Comparison of ENCODE assay signal across 1 cellular context in the genomic region with DNA sequence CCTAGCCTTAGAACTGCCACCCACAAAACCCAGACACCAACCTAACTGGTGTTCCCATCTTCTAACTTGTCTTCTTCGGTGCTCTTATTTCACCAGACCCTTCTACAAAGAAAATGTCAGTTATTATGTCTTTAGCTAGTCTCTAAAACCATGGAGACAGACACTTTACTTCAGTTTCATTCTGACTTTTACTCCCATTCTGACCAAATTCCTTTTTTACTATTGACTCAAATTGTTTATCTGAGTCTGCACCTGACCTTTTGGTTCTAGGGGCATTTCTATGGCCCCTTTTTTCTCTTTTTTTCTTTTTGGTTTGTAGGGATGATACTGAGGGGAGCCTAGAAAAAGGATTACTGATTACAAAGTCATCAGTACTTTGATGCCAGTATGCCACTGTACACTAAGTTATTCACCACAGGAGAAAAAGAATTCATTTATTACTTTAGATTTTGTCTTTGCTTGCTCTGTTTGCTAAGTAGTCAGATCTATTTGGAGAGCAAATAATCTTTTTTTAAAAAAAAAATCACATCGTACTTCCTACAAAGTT.
TF ChIP-seq lines count a peak whose summit lies in the region.

No MANE protein-coding gene starts in this region.

TF ChIP-seq in HepG2, 621 proteins besides CTCF, POLR2A, EP300 and RAD21 (continued from another document):
- TF ChIP-seq, protein P1, sequence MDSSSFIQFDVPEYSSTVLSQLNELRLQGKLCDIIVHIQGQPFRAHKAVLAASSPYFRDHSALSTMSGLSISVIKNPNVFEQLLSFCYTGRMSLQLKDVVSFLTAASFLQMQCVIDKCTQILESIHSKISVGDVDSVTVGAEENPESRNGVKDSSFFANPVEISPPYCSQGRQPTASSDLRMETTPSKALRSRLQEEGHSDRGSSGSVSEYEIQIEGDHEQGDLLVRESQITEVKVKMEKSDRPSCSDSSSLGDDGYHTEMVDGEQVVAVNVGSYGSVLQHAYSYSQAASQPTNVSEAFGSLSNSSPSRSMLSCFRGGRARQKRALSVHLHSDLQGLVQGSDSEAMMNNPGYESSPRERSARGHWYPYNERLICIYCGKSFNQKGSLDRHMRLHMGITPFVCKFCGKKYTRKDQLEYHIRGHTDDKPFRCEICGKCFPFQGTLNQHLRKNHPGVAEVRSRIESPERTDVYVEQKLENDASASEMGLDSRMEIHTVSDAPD (CRISPR knock-in tag; IDR thresholded peaks at IDR 0.05): peak; percentile 57; the same call in 1 of the 2 replicates
- TF ChIP-seq NR3C1 (CRISPR knock-in tag; IDR thresholded peaks at IDR 0.05): no peak
- TF ChIP-seq, protein P2, sequence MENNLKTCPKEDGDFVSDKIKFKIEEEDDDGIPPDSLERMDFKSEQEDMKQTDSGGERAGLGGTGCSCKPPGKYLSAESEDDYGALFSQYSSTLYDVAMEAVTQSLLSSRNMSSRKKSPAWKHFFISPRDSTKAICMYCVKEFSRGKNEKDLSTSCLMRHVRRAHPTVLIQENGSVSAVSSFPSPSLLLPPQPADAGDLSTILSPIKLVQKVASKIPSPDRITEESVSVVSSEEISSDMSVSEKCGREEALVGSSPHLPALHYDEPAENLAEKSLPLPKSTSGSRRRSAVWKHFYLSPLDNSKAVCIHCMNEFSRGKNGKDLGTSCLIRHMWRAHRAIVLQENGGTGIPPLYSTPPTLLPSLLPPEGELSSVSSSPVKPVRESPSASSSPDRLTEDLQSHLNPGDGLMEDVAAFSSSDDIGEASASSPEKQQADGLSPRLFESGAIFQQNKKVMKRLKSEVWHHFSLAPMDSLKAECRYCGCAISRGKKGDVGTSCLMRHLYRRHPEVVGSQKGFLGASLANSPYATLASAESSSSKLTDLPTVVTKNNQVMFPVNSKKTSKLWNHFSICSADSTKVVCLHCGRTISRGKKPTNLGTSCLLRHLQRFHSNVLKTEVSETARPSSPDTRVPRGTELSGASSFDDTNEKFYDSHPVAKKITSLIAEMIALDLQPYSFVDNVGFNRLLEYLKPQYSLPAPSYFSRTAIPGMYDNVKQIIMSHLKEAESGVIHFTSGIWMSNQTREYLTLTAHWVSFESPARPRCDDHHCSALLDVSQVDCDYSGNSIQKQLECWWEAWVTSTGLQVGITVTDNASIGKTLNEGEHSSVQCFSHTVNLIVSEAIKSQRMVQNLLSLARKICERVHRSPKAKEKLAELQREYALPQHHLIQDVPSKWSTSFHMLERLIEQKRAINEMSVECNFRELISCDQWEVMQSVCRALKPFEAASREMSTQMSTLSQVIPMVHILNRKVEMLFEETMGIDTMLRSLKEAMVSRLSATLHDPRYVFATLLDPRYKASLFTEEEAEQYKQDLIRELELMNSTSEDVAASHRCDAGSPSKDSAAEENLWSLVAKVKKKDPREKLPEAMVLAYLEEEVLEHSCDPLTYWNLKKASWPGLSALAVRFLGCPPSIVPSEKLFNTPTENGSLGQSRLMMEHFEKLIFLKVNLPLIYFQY (CRISPR knock-in tag; IDR thresholded peaks at IDR 0.05; ENCODE audit: borderline replicate concordance): no peak
- peak; percentile 42; the same call in 1 of the 2 replicates for TF ChIP-seq ZSCAN9 (CRISPR knock-in tag; IDR thresholded peaks at IDR 0.05; ENCODE audit: borderline replicate concordance)
- TF ChIP-seq ZBTB1 (CRISPR knock-in tag; IDR thresholded peaks at IDR 0.05; ENCODE audit: borderline replicate concordance): no peak
- TF ChIP-seq, protein P3, sequence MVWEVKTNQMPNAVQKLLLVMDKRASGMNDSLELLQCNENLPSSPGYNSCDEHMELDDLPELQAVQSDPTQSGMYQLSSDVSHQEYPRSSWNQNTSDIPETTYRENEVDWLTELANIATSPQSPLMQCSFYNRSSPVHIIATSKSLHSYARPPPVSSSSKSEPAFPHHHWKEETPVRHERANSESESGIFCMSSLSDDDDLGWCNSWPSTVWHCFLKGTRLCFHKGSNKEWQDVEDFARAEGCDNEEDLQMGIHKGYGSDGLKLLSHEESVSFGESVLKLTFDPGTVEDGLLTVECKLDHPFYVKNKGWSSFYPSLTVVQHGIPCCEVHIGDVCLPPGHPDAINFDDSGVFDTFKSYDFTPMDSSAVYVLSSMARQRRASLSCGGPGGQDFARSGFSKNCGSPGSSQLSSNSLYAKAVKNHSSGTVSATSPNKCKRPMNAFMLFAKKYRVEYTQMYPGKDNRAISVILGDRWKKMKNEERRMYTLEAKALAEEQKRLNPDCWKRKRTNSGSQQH (CRISPR knock-in tag; IDR thresholded peaks at IDR 0.05; ENCODE audit: low read depth): no peak
- TF ChIP-seq ZNF616 (CRISPR knock-in tag; IDR thresholded peaks at IDR 0.05; ENCODE audit: low read depth): no peak
- no peak for TF ChIP-seq ZNF234 (CRISPR knock-in tag; conservative IDR thresholded peaks at IDR 0.05)
- TF ChIP-seq AGO2 (optimal IDR thresholded peaks at IDR 0.05; ENCODE audit: low read depth, low read length): no peak
- peak; percentile 67; the same call in 1 of the 2 replicates for TF ChIP-seq HMG20A (CRISPR knock-in tag; IDR thresholded peaks at IDR 0.05; ENCODE audit: borderline replicate concordance)
- no peak for TF ChIP-seq PHF8 (CRISPR knock-in tag; IDR thresholded peaks at IDR 0.05)
- TF ChIP-seq HMG20B (CRISPR knock-in tag; conservative IDR thresholded peaks at IDR 0.05): no peak
- TF ChIP-seq ZSCAN21 (CRISPR knock-in tag; IDR thresholded peaks at IDR 0.05; ENCODE audit: borderline replicate concordance): no peak
- TF ChIP-seq ZNF549 (CRISPR knock-in tag; IDR thresholded peaks at IDR 0.05): no peak
- no peak for TF ChIP-seq ZNF547 (CRISPR knock-in tag; IDR thresholded peaks at IDR 0.05)
- TF ChIP-seq HHEX (CRISPR knock-in tag; IDR thresholded peaks at IDR 0.05): no peak
- no peak for TF ChIP-seq ZNF891 (CRISPR knock-in tag; IDR thresholded peaks at IDR 0.05)
- TF ChIP-seq, protein P4, sequence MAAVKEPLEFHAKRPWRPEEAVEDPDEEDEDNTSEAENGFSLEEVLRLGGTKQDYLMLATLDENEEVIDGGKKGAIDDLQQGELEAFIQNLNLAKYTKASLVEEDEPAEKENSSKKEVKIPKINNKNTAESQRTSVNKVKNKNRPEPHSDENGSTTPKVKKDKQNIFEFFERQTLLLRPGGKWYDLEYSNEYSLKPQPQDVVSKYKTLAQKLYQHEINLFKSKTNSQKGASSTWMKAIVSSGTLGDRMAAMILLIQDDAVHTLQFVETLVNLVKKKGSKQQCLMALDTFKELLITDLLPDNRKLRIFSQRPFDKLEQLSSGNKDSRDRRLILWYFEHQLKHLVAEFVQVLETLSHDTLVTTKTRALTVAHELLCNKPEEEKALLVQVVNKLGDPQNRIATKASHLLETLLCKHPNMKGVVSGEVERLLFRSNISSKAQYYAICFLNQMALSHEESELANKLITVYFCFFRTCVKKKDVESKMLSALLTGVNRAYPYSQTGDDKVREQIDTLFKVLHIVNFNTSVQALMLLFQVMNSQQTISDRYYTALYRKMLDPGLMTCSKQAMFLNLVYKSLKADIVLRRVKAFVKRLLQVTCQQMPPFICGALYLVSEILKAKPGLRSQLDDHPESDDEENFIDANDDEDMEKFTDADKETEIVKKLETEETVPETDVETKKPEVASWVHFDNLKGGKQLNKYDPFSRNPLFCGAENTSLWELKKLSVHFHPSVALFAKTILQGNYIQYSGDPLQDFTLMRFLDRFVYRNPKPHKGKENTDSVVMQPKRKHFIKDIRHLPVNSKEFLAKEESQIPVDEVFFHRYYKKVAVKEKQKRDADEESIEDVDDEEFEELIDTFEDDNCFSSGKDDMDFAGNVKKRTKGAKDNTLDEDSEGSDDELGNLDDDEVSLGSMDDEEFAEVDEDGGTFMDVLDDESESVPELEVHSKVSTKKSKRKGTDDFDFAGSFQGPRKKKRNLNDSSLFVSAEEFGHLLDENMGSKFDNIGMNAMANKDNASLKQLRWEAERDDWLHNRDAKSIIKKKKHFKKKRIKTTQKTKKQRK (IDR thresholded peaks at IDR 0.05; ENCODE audit: low read length): no peak
- TF ChIP-seq, protein P5, sequence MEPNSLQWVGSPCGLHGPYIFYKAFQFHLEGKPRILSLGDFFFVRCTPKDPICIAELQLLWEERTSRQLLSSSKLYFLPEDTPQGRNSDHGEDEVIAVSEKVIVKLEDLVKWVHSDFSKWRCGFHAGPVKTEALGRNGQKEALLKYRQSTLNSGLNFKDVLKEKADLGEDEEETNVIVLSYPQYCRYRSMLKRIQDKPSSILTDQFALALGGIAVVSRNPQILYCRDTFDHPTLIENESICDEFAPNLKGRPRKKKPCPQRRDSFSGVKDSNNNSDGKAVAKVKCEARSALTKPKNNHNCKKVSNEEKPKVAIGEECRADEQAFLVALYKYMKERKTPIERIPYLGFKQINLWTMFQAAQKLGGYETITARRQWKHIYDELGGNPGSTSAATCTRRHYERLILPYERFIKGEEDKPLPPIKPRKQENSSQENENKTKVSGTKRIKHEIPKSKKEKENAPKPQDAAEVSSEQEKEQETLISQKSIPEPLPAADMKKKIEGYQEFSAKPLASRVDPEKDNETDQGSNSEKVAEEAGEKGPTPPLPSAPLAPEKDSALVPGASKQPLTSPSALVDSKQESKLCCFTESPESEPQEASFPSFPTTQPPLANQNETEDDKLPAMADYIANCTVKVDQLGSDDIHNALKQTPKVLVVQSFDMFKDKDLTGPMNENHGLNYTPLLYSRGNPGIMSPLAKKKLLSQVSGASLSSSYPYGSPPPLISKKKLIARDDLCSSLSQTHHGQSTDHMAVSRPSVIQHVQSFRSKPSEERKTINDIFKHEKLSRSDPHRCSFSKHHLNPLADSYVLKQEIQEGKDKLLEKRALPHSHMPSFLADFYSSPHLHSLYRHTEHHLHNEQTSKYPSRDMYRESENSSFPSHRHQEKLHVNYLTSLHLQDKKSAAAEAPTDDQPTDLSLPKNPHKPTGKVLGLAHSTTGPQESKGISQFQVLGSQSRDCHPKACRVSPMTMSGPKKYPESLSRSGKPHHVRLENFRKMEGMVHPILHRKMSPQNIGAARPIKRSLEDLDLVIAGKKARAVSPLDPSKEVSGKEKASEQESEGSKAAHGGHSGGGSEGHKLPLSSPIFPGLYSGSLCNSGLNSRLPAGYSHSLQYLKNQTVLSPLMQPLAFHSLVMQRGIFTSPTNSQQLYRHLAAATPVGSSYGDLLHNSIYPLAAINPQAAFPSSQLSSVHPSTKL (CRISPR knock-in tag; IDR thresholded peaks at IDR 0.05): peak; percentile 81
- no peak for TF ChIP-seq SNAI1 (CRISPR knock-in tag; IDR thresholded peaks at IDR 0.05; ENCODE audit: borderline replicate concordance)
- no peak for TF ChIP-seq PCBP1 (IDR thresholded peaks at IDR 0.05; ENCODE audit: borderline replicate concordance, low read depth, low read length)
- peak; percentile 73; the same call in 1 of the 2 replicates for TF ChIP-seq TBX3 (IDR thresholded peaks at IDR 0.05; ENCODE audit: borderline replicate concordance)
- TF ChIP-seq CHD2 (IDR thresholded peaks at IDR 0.05; ENCODE audit: low read depth, low read length): no peak
- TF ChIP-seq KDM1A (CRISPR knock-in tag; IDR thresholded peaks at IDR 0.05): no peak
- TF ChIP-seq, protein P6, sequence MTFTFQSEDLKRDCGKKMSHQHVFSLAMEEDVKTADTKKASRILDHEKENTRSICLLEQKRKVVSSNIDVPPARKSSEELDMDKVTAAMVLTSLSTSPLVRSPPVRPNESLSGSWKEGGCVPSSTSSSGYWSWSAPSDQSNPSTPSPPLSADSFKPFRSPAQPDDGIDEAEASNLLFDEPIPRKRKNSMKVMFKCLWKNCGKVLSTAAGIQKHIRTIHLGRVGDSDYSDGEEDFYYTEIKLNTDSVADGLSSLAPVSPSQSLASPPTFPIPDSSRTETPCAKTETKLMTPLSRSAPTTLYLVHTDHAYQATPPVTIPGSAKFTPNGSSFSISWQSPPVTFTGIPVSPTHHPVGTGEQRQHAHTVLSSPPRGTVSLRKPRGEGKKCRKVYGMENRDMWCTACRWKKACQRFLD (CRISPR knock-in tag; IDR thresholded peaks at IDR 0.05; ENCODE audit: borderline replicate concordance): no peak
- TF ChIP-seq, protein P7, sequence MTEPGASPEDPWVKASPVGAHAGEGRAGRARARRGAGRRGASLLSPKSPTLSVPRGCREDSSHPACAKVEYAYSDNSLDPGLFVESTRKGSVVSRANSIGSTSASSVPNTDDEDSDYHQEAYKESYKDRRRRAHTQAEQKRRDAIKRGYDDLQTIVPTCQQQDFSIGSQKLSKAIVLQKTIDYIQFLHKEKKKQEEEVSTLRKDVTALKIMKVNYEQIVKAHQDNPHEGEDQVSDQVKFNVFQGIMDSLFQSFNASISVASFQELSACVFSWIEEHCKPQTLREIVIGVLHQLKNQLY (CRISPR knock-in tag; IDR thresholded peaks at IDR 0.05): 0 out of 2 replicates have a peak, but pooled peaks have one; percentile 36
